ENCODE assay signal across 11 cellular contexts in the genomic region with DNA sequence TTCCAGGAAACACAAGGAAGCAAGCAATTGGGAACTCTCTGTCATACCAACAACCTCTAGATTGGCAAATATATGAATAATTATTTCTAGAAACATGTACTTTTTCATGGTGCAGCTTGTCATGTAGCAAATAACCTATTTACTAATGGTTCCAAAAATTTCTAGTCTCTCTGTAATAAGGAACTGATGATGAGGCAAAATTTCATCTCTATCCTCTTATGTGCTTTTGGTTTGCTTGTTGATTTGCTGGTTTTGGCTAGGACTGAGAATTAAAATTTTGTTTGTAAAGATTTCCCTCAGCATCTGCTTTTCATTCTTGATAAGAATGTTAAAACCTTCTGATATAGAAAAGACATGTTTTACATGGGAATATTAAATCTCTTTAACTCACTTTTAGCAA.
"Had no signal": no experiment of that assay in that cellular context is flagged by ENCODE, and none has a peak within 500 bp of the region (broad histone marks: within the 10 kb centered on the region; RNA-seq: fewer than 3 reads in every experiment).

No MANE protein-coding gene starts in this region.

- H2AFZ ChIP-seq: GM23248, GM23338 had no signal

- H3K4me2 ChIP-seq: GM23338 had no signal

- H3K4me3 ChIP-seq: GM23248, GM23338, HAP-1 had no signal

- H3K9ac ChIP-seq: GM23248 had no signal

- H3K4me1 ChIP-seq: HAP-1 had no signal

- ATAC-seq: GM23338, HCT116 had no signal

- FAIRE-seq: H1, H54 had no signal

- H3K36me3 ChIP-seq: HAP-1 had no signal

- DNase-seq: GM23248, GOT3, H7, H9, HCEC 1CT, HFFc6 had no signal

- H3K27ac ChIP-seq: GM23248 had no signal

- H3K9me3 ChIP-seq: HAP-1 had no signal
